24 cellular contexts compared by ENCODE assay signal in the genomic region with DNA sequence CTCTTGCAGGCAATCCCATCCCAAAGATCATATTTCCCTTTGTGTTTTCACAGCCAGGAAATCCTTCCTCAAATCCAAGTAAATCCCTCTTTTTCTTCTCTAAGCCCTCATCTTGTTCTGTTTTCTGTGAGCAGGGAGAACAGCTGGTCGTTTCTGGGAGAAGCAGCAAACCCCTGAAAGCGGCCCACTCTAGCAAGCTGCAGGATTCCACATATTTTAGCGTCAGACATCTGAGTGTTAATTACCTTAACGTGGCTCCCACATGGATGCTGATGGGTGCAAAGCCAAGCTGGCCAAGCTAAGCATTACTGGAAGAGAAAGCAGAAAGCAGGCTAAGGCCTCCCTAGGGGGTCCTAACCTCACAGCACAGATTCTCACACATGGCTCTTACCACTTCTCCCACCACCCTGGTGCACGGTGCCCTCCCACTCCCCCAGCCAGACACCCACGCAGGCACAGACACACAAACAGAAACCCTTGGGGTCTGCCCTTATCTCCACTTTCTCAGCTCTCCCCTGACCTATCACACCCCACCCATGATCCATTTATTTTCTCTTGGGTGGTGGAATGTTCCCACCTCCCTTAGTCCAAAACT.
"Had no signal": no experiment of that assay in that cellular context is flagged by ENCODE, and none has a peak within 500 bp of the region (broad histone marks: within the 10 kb centered on the region; RNA-seq: fewer than 3 reads in every experiment).

No MANE protein-coding gene starts in this region.

- H3K4me1 ChIP-seq: esophagus squamous epithelium, left ventricle myocardium inferior, spleen, testis had no signal

- H3K27ac Mint-ChIP-seq: activated CD4-positive, alpha-beta memory T cell treated with anti-CD3 and anti-CD28 coated beads for 36 hours; activated CD4-positive, alpha-beta T cell treated with anti-CD3 and anti-CD28 coated beads, Interleukin-2, amount 10 ng/mL, durations not matched to agents 24 days and 14 days; activated naive CD4-positive, alpha-beta T cell treated with anti-CD3 and anti-CD28 coated beads for 36 hours; activated naive CD8-positive, alpha-beta T cell treated with anti-CD3 and anti-CD28 coated beads for 36 hours; activated T-helper 1 cell treated with anti-CD3 and anti-CD28 coated beads, Interleukin-12 subunit alpha, Interleukin-12 subunit beta, Interleukin-2, Interleukin-4 antibody, amounts not matched to agents 30 ng/mL and 10 ng/mL and 1 ng/mL, durations not matched to agents 14 hours and 24 hours and 36 hours; naive B cell; T-helper 17 cell had no signal

- H3K36me3 Mint-ChIP-seq: activated CD4-positive, alpha-beta memory T cell treated with anti-CD3 and anti-CD28 coated beads for 36 hours; activated naive CD8-positive, alpha-beta T cell treated with anti-CD3 and anti-CD28 coated beads for 36 hours had no signal

- H3K27me3 ChIP-seq: esophagus squamous epithelium, spleen, testis had no signal

- H3K4me3 ChIP-seq: esophagus squamous epithelium, left ventricle myocardium inferior, lung, spleen, testis had no signal

- H3K4me1 Mint-ChIP-seq: activated CD4-positive, alpha-beta T cell treated with anti-CD3 and anti-CD28 coated beads, Interleukin-2, amount 10 ng/mL, durations not matched to agents 24 days and 14 days; activated naive CD8-positive, alpha-beta T cell treated with anti-CD3 and anti-CD28 coated beads for 36 hours; naive B cell; neural crest cell; T-helper 17 cell had no signal

- H3K27ac ChIP-seq: esophagus squamous epithelium, left ventricle myocardium inferior, spleen, testis had no signal

- H3K9me3 ChIP-seq: testis had no signal

- H3K4me3 Mint-ChIP-seq: activated CD4-positive, alpha-beta memory T cell treated with anti-CD3 and anti-CD28 coated beads for 36 hours; activated CD4-positive, alpha-beta T cell treated with anti-CD3 and anti-CD28 coated beads, Interleukin-2, amount 10 ng/mL, durations not matched to agents 24 days and 14 days; activated naive CD4-positive, alpha-beta T cell treated with anti-CD3 and anti-CD28 coated beads for 36 hours; activated naive CD8-positive, alpha-beta T cell treated with anti-CD3 and anti-CD28 coated beads for 36 hours; activated T-helper 1 cell treated with anti-CD3 and anti-CD28 coated beads, Interleukin-12 subunit alpha, Interleukin-12 subunit beta, Interleukin-2, Interleukin-4 antibody, amounts not matched to agents 30 ng/mL and 10 ng/mL and 1 ng/mL, durations not matched to agents 14 hours and 24 hours and 36 hours; naive B cell; neural crest cell; T-helper 17 cell had no signal

- H3K36me3 ChIP-seq: esophagus squamous epithelium, left ventricle myocardium inferior, spleen had no signal

- DNase-seq: activated CD4-positive, alpha-beta memory T cell treated with anti-CD3 and anti-CD28 coated beads for 36 hours; activated CD4-positive, alpha-beta T cell treated with anti-CD3 and anti-CD28 coated beads, Interleukin-2, amount 10 ng/mL, durations not matched to agents 24 days and 14 days; activated CD4-positive, CD25-positive, alpha-beta regulatory T cell treated with anti-CD3 and anti-CD28 coated beads, Interleukin-2, amount 50 U/mL, for 72 hours; activated CD8-positive, alpha-beta memory T cell treated with anti-CD3 and anti-CD28 coated beads, Interleukin-2, amount 50 U/mL, for 4 hours; activated effector memory CD4-positive, alpha-beta T cell treated with anti-CD3 and anti-CD28 coated beads, Interleukin-2, amount 50 U/mL, for 16 hours; activated naive CD4-positive, alpha-beta T cell treated with anti-CD3 and anti-CD28 coated beads for 36 hours; activated naive CD8-positive, alpha-beta T cell treated with anti-CD3 and anti-CD28 coated beads for 36 hours; activated T-cell treated with anti-CD3 and anti-CD28 coated beads, Interleukin-2, amount 50 U/mL, for 1 hour; caudate nucleus; esophagus squamous epithelium; foreskin melanocyte; left ventricle myocardium inferior; naive B cell; right cardiac atrium; spleen; stimulated activated CD4-positive, alpha-beta T cell treated with anti-CD3 and anti-CD28 coated beads, Interleukin-2, amount 100 ng/mL, for 48 hours; stimulated activated naive CD8-positive, alpha-beta T cell treated with anti-CD3 and anti-CD28 coated beads, Interleukin-15, Interleukin-2, amounts not matched to agents 100 U/mL and 50 U/mL, for 24 hours; T-helper 17 cell; T1000; testis; trophoblast cell had no signal

- ATAC-seq: right cardiac atrium; stimulated activated naive CD8-positive, alpha-beta T cell treated with anti-CD3 and anti-CD28 coated beads, Interleukin-15, Interleukin-2, amounts not matched to agents 100 U/mL and 50 U/mL, for 24 hours; T-helper 17 cell had no signal

- H3K27me3 Mint-ChIP-seq: activated CD4-positive, alpha-beta memory T cell treated with anti-CD3 and anti-CD28 coated beads for 36 hours; activated CD4-positive, alpha-beta T cell treated with anti-CD3 and anti-CD28 coated beads, Interleukin-2, amount 10 ng/mL, durations not matched to agents 24 days and 14 days; activated naive CD8-positive, alpha-beta T cell treated with anti-CD3 and anti-CD28 coated beads for 36 hours; T-helper 17 cell had no signal
